8 cellular contexts compared by ENCODE assay signal in the genomic region with DNA sequence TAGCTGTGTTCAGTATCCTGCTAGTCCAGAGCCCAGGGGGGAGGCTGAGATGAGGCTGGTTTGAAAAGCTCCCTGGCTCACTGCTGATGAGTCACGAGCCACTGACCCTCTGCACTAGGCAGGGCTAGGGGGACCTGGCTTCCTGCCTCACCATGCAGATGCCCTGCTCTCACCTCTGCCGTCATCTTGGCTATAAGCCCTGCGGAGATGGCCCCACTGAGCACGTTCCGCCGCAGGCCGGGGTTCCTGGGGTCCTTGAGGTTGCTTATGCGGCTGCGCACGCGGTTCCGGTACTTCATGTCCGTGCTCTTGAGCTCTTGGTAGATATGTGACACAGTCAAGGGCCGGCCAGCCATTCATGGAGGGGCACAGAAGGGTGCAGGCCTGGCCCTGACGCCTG. TPM values are rescaled to one million over a fixed set of nuclear protein-coding genes. Genes with fewer than 3 reads are reported as not detected.
DNase-seq lines count a peak whose midpoint lies in the region; ATAC-seq, FAIRE-seq and TF ChIP-seq lines count a peak whose summit lies in the region.
"Had no signal": no experiment of that assay in that cellular context is flagged by ENCODE, and none has a peak within 500 bp of the region (broad histone marks: within the 10 kb centered on the region; RNA-seq: fewer than 3 reads in every experiment).

No MANE protein-coding gene starts in this region.

- H3K4me1 ChIP-seq in fibroblast of lung (ENCODE audit: control insufficient read depth, extremely low read depth, insufficient read depth, low read length) (peaks cover 15% of the 10 kb centered on the region), mucosa of descending colon (ENCODE audit: low read depth) (no peaks in the 10 kb centered on the region)

- H4K20me1 ChIP-seq in fibroblast of lung (ENCODE audit: control insufficient read depth, extremely low read depth, insufficient read depth, low read length): no peaks in the 10 kb centered on the region

- H3K27ac ChIP-seq in RWPE1: peak overlapping the region; percentile 3; the same call in 1 of the 2 replicates
- H3K27ac ChIP-seq in fibroblast of lung (ENCODE audit: insufficient read depth, low read length): peak overlapping the region; percentile 79

- CTCF ChIA-PET in RWPE1 (lab: Yijun Ruan, JAX): interaction anchor here (0.5 to 0.6 kb wide), 2 partner anchors 287 to 430 kb away, joined by 4 read pairs; no protein-coding TSS in a partner anchor

- no peaks in the 10 kb centered on the region for H3K79me2 ChIP-seq in fibroblast of lung (ENCODE audit: control insufficient read depth, insufficient read depth, low read length)

- peak overlapping the region; percentile 23 for H3K9ac ChIP-seq in fibroblast of lung (ENCODE audit: insufficient read depth, low read length)

- H2AFZ ChIP-seq in fibroblast of lung (ENCODE audit: low read length): no peak overlapping the region

- ATAC-seq in mucosa of descending colon: peak; percentile 48
- no peak for ATAC-seq in HG03354 (IDR thresholded peaks at IDR 0.05; ENCODE audit: poor library complexity, severe bottlenecking, unreplicated experiment)

- H3K4me3 ChIP-seq in fibroblast of lung (replicated peaks in 1 of 4; ENCODE audit: control extremely low read depth in 1 of 4, insufficient read depth in 1 of 4, low read depth in 3 of 4, low read length in 4 of 4) (no peak overlapping the region), mucosa of descending colon (no peak overlapping the region)

- DNase-seq in RWPE1 (ENCODE audit: low spot score): no peak
- DNase-seq in fibroblast of lung (ENCODE audit: low read depth in 2 of 2): peak; percentile 61 to 84
- DNase-seq in mucosa of descending colon: peak in 2 of 3 donors; percentile 44 to 64
- DNase-seq in urothelium cell line (ENCODE audit: low spot score): peak; percentile 84
- DNase-seq in NCI-H2171 (lab: John Stamatoyannopoulos, UW): no peak
- no peak for DNase-seq in stimulated activated naive CD4-positive, alpha-beta T cell (lab: John Stamatoyannopoulos, UW)
- DNase-seq: activated gamma-delta T cell treated with Interleukin-2 at 50 U/mL for 16 hours had no signal

- no peaks in the 10 kb centered on the region for H3K27me3 ChIP-seq in fibroblast of lung (ENCODE audit: control insufficient read depth, insufficient read depth, low read length)

- POLR2A ChIA-PET in RWPE1 (lab: Yijun Ruan, JAX; ENCODE audit: low non-redundant PET): interaction anchor here (1.1 kb wide), 1 partner anchor 59 kb away, joined by 3 read pairs; no protein-coding TSS in a partner anchor

- FAIRE-seq in urothelium cell line (lab: Jason Lieb, UNC): no peak

- TF ChIP-seq CTCF in RWPE1 (conservative IDR thresholded peaks at IDR 0.05; ENCODE audit: low read depth): no peak
- TF ChIP-seq CTCF in fibroblast of lung (conservative IDR thresholded peaks at IDR 0.05 in 1 of 2, IDR thresholded peaks at IDR 0.05 in 1 of 2; ENCODE audit: low read depth in 1 of 2, low read length in 2 of 2): no peak
- no peak for TF ChIP-seq CTCF in mucosa of descending colon (IDR thresholded peaks at IDR 0.05)

- H3K9me3 ChIP-seq in fibroblast of lung (ENCODE audit: control insufficient read depth, insufficient read depth, low read depth, low read length) (no peaks in the 10 kb centered on the region), mucosa of descending colon (no peaks in the 10 kb centered on the region)

- H3K36me3 ChIP-seq in fibroblast of lung (ENCODE audit: control insufficient read depth, insufficient read depth, low read length) (no peaks in the 10 kb centered on the region), mucosa of descending colon (ENCODE audit: low read depth) (peaks cover 2% of the 10 kb centered on the region)

- intact Hi-C loops in mucosa of descending colon (cut with DNase I, micrococcal nuclease): no loop called here

- peak overlapping the region; percentile 11 for H3K4me2 ChIP-seq in fibroblast of lung (ENCODE audit: extremely low read depth, insufficient read depth, low read length)

RNA-seq across cellular contexts. Expression of a gene that starts 24.1 kb away (rescaled TPM):
- total RNA-seq in fibroblast of lung (31.5 and 32.6 TPM in 2 replicates), mucosa of descending colon (10 to 100 TPM; 10.1 to 15.2 (median 11.4) TPM)
- 10.7 and 11.9 TPM in 2 replicates for polyA plus RNA-seq in fibroblast of lung
- polyA plus RNA-seq in fibroblast of lung (2012): 8.1 and 8.7 TPM in 2 replicates
- 5.2 and 5.3 TPM in 2 replicates for polyA minus RNA-seq in fibroblast of lung (ENCODE audit: low replicate concordance)

RNA-seq across cellular contexts. Expression of a gene that starts 30.8 kb away (rescaled TPM):
- total RNA-seq in fibroblast of lung (37.5 and 44.6 TPM in 2 replicates), mucosa of descending colon (100 to 1,000 TPM in 2 of 3 donors, 10 to 100 TPM in 1; 95.7 to 200 (median 125) TPM)
- polyA plus RNA-seq in fibroblast of lung: 11.9 and 12.3 TPM in 2 replicates
- 11.5 and 14.6 TPM in 2 replicates for polyA plus RNA-seq in fibroblast of lung (2012)
- polyA minus RNA-seq in fibroblast of lung (ENCODE audit: low replicate concordance): 6.3 and 7.0 TPM in 2 replicates

RNA-seq across cellular contexts. Expression of a gene that starts 49.6 kb away (rescaled TPM):
- total RNA-seq in fibroblast of lung: 59.1 and 62.1 TPM in 2 replicates
- polyA plus RNA-seq in fibroblast of lung: 141 and 186 TPM in 2 replicates
- polyA plus RNA-seq in fibroblast of lung (2012): 98.3 and 135 TPM in 2 replicates
- polyA minus RNA-seq in fibroblast of lung (ENCODE audit: low replicate concordance): 33.7 and 76.0 TPM in 2 replicates
- 100 to 1,000 TPM in 1 of 3 donors, 10 to 100 TPM in 2; 84.0 to 108 (median 96.6) TPM for total RNA-seq in mucosa of descending colon

Comparison
In these comparisons a context has a peak if more than half of its experiments do, and no peak if none do; other contexts are left out.
1. DNase-seq: peak in fibroblast of lung (2 of 2), mucosa of descending colon (2 of 3) and urothelium cell line (single experiment); none in RWPE1 (single experiment), NCI-H2171 (single experiment) and stimulated activated naive CD4-positive, alpha-beta T cell (0 of 6).